ENCODE assay signal across 1 cellular context in the genomic region with DNA sequence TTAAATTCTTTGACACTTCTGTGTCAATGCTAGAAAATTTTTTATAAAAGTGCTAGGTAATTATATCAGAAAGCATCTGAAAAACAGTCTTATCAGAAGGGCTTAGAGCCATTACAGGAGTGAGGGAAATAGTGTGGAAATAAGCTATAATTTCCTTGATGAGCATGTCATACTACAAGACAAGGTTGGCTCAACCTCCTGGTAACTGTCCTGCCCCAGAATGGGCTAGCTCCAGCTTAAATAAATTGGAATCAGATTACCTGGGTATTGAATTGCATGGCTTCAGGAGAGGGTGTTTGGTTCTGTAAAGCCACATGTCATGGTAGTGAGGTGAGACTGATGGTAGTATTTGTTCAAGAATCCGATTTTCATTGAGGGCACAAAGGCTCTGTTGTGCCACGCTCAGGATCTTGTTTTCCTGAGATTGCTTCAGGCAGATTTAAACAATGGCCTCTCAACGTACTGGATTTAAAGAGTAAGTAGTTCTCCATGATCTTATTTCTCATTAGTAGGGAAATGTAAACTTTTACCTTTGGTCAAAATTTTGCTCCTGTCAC.
TF ChIP-seq lines count a peak whose summit lies in the region.

No MANE protein-coding gene starts in this region.

TF ChIP-seq in HEK293, 187 proteins besides CTCF, POLR2A, EP300 and RAD21 (continued from another document):
- TF ChIP-seq, protein P1, sequence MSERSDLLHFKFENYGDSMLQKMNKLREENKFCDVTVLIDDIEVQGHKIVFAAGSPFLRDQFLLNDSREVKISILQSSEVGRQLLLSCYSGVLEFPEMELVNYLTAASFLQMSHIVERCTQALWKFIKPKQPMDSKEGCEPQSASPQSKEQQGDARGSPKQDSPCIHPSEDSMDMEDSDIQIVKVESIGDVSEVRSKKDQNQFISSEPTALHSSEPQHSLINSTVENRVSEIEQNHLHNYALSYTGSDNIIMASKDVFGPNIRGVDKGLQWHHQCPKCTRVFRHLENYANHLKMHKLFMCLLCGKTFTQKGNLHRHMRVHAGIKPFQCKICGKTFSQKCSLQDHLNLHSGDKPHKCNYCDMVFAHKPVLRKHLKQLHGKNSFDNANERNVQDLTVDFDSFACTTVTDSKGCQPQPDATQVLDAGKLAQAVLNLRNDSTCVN (tag by site-specific recombination; optimal IDR thresholded peaks at IDR 0.05), result peak; percentile 2
- TF ChIP-seq ZBTB1 (tag by site-specific recombination; IDR thresholded peaks at IDR 0.05) (no peak), ZNF112 (tag by site-specific recombination; IDR thresholded peaks at IDR 0.05) (no peak), ZFP3 (tag by site-specific recombination; IDR thresholded peaks at IDR 0.05; ENCODE audit: low read depth) (no peak), ZNF19 (tag by site-specific recombination; IDR thresholded peaks at IDR 0.05; ENCODE audit: low read depth) (no peak), ZNF184 (tag by site-specific recombination; IDR thresholded peaks at IDR 0.05) (0 out of 2 replicates have a peak, but pooled peaks have one; percentile 19), ZNF510 (tag by site-specific recombination; IDR thresholded peaks at IDR 0.05; ENCODE audit: insufficient replicate concordance) (peak; percentile 26), ZNF610 (tag by site-specific recombination; IDR thresholded peaks at IDR 0.05; ENCODE audit: borderline replicate concordance) (0 out of 2 replicates have a peak, but pooled peaks have one; percentile 68)
- TF ChIP-seq, protein P2, sequence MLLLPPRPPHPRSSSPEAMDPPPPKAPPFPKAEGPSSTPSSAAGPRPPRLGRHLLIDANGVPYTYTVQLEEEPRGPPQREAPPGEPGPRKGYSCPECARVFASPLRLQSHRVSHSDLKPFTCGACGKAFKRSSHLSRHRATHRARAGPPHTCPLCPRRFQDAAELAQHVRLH (tag by site-specific recombination; IDR thresholded peaks at IDR 0.05), result 0 out of 2 replicates have a peak, but pooled peaks have one; percentile 31
